9 cellular contexts compared by ENCODE assay signal in genomic region chr1:26378088-26378878, GRCh38. TPM values are rescaled to one million over a fixed set of nuclear protein-coding genes. Genes with fewer than 3 reads are reported as not detected.
DNase-seq lines count a peak whose midpoint lies in the region; ATAC-seq, FAIRE-seq and TF ChIP-seq lines count a peak whose summit lies in the region.
"Had no signal": no experiment of that assay in that cellular context is flagged by ENCODE, and none has a peak within 500 bp of the region (broad histone marks: within the 10 kb centered on the region; RNA-seq: fewer than 3 reads in every experiment).

No MANE protein-coding gene starts in this region.

- H3K36me3 ChIP-seq in adrenal gland (replicated peaks in 1 of 2) = no peaks in the 10 kb centered on the region
- H3K36me3 ChIP-seq in mesendoderm (ENCODE audit: control insufficient read depth, insufficient read depth, low read length) = no peaks in the 10 kb centered on the region

- H3K18ac ChIP-seq in mesendoderm (ENCODE audit: low read length) = no peak overlapping the region

- peak overlapping the region; percentile 83 for H2BK5ac ChIP-seq in mesendoderm (ENCODE audit: low read length)

- no peak overlapping the region for H2BK120ac ChIP-seq in mesendoderm (ENCODE audit: low read depth, low read length)

- no peaks in the 10 kb centered on the region for H3K79me1 ChIP-seq in mesendoderm (ENCODE audit: low read length)

- H3K4me3 Mint-ChIP-seq in T-helper 17 cell = peak overlapping the region; percentile 72
- H3K4me3 Mint-ChIP-seq in stimulated activated naive CD8-positive, alpha-beta T cell treated with anti-CD3 and anti-CD28 coated beads, Interleukin-15, Interleukin-2, amounts not matched to agents 100 ng/mL and 50 ng/mL, for 24 hours = peak overlapping the region; percentile 51

- 32 to 49% (median 40%) methylated on average over 4 to 5 of the region's 5 CpGs for WGBS in adrenal gland, 4 donors
- no CpG with 5 or more reads among the region's 5 CpGs for WGBS in mesendoderm (ENCODE audit: extremely low coverage, insufficient coverage, low lambda C conversion rate)

- H4K8ac ChIP-seq in mesendoderm (ENCODE audit: low read depth, low read length) = no peak overlapping the region

- H3K4ac ChIP-seq in mesendoderm (ENCODE audit: low read depth, low read length) = no peak overlapping the region

- H3K9me3 Mint-ChIP-seq in stimulated activated naive CD8-positive, alpha-beta T cell treated with anti-CD3 and anti-CD28 coated beads, Interleukin-15, Interleukin-2, amounts not matched to agents 100 ng/mL and 50 ng/mL, for 24 hours = peaks cover 5% of the 10 kb centered on the region

- peak overlapping the region; percentile 38 for H3K9ac ChIP-seq in mesendoderm (ENCODE audit: low read length)

- no peak overlapping the region for H3K23ac ChIP-seq in mesendoderm (ENCODE audit: low read length)

- no peak overlapping the region for H2AK5ac ChIP-seq in mesendoderm (ENCODE audit: low read length)

- H4K5ac ChIP-seq in mesendoderm (ENCODE audit: low read length) = no peak overlapping the region

- no peaks in the 10 kb centered on the region for H3K36me3 Mint-ChIP-seq in T-helper 17 cell (ENCODE audit: low read depth)
- no peaks in the 10 kb centered on the region for H3K36me3 Mint-ChIP-seq in stimulated activated naive CD8-positive, alpha-beta T cell treated with anti-CD3 and anti-CD28 coated beads, Interleukin-15, Interleukin-2, amounts not matched to agents 100 ng/mL and 50 ng/mL, for 24 hours (ENCODE audit: low read depth)

- peak overlapping the region; percentile 31 for H3K4me2 ChIP-seq in mesendoderm (ENCODE audit: low read length)

- FAIRE-seq in GM18507 (lab: Jason Lieb, UNC) = peak; percentile 92

- H3K56ac ChIP-seq in mesendoderm (ENCODE audit: low read length) = peak overlapping the region; percentile 80

- intact Hi-C loops in adrenal gland (cut with DNase I) = no loop called here

- H3K27me3 Mint-ChIP-seq in T-helper 17 cell = no peaks in the 10 kb centered on the region
- H3K27me3 Mint-ChIP-seq in stimulated activated naive CD8-positive, alpha-beta T cell treated with anti-CD3 and anti-CD28 coated beads, Interleukin-15, Interleukin-2, amounts not matched to agents 100 ng/mL and 50 ng/mL, for 24 hours = no peaks in the 10 kb centered on the region

- ATAC-seq in HG03159 (IDR thresholded peaks at IDR 0.05; ENCODE audit: unreplicated experiment) (peak; percentile 65), T-helper 17 cell (peak; percentile 95)
- ATAC-seq: body of pancreas had no signal

- H3K27me3 ChIP-seq in adrenal gland (peaks cover 3% of the 10 kb centered on the region), mesendoderm (ENCODE audit: insufficient read depth, low read length, poor library complexity) (no peaks in the 10 kb centered on the region)
- H3K27me3 ChIP-seq: body of pancreas had no signal

- H2BK15ac ChIP-seq in mesendoderm (replicated peaks; ENCODE audit: low read depth) = no peak overlapping the region

- no peak for TF ChIP-seq CTCF in adrenal gland (IDR thresholded peaks at IDR 0.05)

- H3K4me1 Mint-ChIP-seq in T-helper 17 cell = peaks cover 61% of the 10 kb centered on the region
- peaks cover 67% of the 10 kb centered on the region for H3K4me1 Mint-ChIP-seq in stimulated activated naive CD8-positive, alpha-beta T cell treated with anti-CD3 and anti-CD28 coated beads, Interleukin-15, Interleukin-2, amounts not matched to agents 100 ng/mL and 50 ng/mL, for 24 hours (ENCODE audit: low read depth)

- no peaks in the 10 kb centered on the region for H3K79me2 ChIP-seq in mesendoderm (ENCODE audit: control insufficient read depth, insufficient read depth, low read length)

- H3K4me1 ChIP-seq in adrenal gland (replicated peaks in 1 of 2) = no peaks in the 10 kb centered on the region
- peaks cover 20% of the 10 kb centered on the region for H3K4me1 ChIP-seq in mesendoderm (ENCODE audit: control insufficient read depth, low read depth, low read length)
- H3K4me1 ChIP-seq: body of pancreas had no signal

- TF ChIP-seq POLR2A in adrenal gland (IDR thresholded peaks at IDR 0.05) = no peak

- no peak overlapping the region for H3K4me3 ChIP-seq in adrenal gland
- H3K4me3 ChIP-seq in mesendoderm (ENCODE audit: low read length) = no peak overlapping the region
- H3K4me3 ChIP-seq: body of pancreas had no signal

- H3K27ac ChIP-seq in adrenal gland = peak overlapping the region in 1 of 5 donors; percentile 16
- no peak overlapping the region for H3K27ac ChIP-seq in mesendoderm (ENCODE audit: low read depth, low read length)
- H3K27ac ChIP-seq: body of pancreas had no signal

- H3K9me3 ChIP-seq in T-helper 17 cell (ENCODE audit: control insufficient read depth, low read length, poor library complexity, severe bottlenecking) (no peaks in the 10 kb centered on the region), adrenal gland (replicated peaks in 1 of 3) (no peaks in the 10 kb centered on the region)
- H3K9me3 ChIP-seq: body of pancreas had no signal

- H3K27ac Mint-ChIP-seq in T-helper 17 cell = peak overlapping the region; percentile 91
- H3K27ac Mint-ChIP-seq in stimulated activated naive CD8-positive, alpha-beta T cell treated with anti-CD3 and anti-CD28 coated beads, Interleukin-15, Interleukin-2, amounts not matched to agents 100 ng/mL and 50 ng/mL, for 24 hours = peak overlapping the region; percentile 78

- DNase-seq in GM18507 (ENCODE audit: extremely low spot score, insufficient read length, low read depth) (peak; percentile 83), T-helper 17 cell (peak; percentile 36 to 57 (median 54)), adrenal gland (peak in 5 of 7 donors; percentile 18 to 54 (median 45)), mesendoderm (peak; percentile 87), NCI-H1092 (lab: John Stamatoyannopoulos, UW) (no peak), mucosa of gallbladder (ENCODE audit: low spot score) (no peak)

RNA-seq across cellular contexts. Expression of gene ZNF683, which starts 5.7 kb away (rescaled TPM):
- total RNA-seq in T-helper 17 cell (not detected), adrenal gland (under 1 TPM in 1 of 8 donors, not detected in 7; 0.25 TPM), mucosa of gallbladder (2.9 TPM)
- under 1 TPM in 2 of 3 donors, not detected in 1; 0.20 to 0.24 TPM for polyA plus RNA-seq in adrenal gland
- polyA plus RNA-seq in mesendoderm (2013, experiment 1 of 2) = 1.4 TPM
- polyA plus RNA-seq in mesendoderm (2013, experiment 2 of 2) = 1.5 TPM
- total RNA-seq: body of pancreas had no signal

RNA-seq across cellular contexts. Expression of gene CRYBG2, which starts 24.4 kb away (rescaled TPM):
- total RNA-seq in T-helper 17 cell (1 to 10 TPM; 1.2 to 2.9 TPM), adrenal gland (not detected), mucosa of gallbladder (25.5 TPM)
- under 1 TPM in 2 of 3 donors, not detected in 1; 0.20 to 0.48 TPM for polyA plus RNA-seq in adrenal gland
- polyA plus RNA-seq in mesendoderm (2013, experiment 1 of 2) = 3.8 TPM
- polyA plus RNA-seq in mesendoderm (2013, experiment 2 of 2) = 4.4 TPM

RNA-seq across cellular contexts. Expression of gene LIN28A, which starts 32.3 kb away (rescaled TPM):
- total RNA-seq in T-helper 17 cell (not detected), adrenal gland (1 to 10 TPM in 1 of 8 donors, under 1 TPM in 2, not detected in 5; 0.23 to 1.2 (median 0.72) TPM), mucosa of gallbladder (1.4 TPM)
- polyA plus RNA-seq in adrenal gland = not detected
- polyA plus RNA-seq in mesendoderm (2013, experiment 1 of 2) = 665 TPM
- 652 TPM for polyA plus RNA-seq in mesendoderm (2013, experiment 2 of 2)
- total RNA-seq: body of pancreas had no signal

RNA-seq across cellular contexts. Expression of gene DHDDS, which starts 53.8 kb away (rescaled TPM):
- total RNA-seq in T-helper 17 cell (10 to 100 TPM; 32.4 to 38.8 TPM), adrenal gland (10 to 100 TPM; 33.2 to 64.9 (median 43.7) TPM), mucosa of gallbladder (42.3 TPM)
- 10 to 100 TPM; 24.0 to 77.2 (median 31.5) TPM for polyA plus RNA-seq in adrenal gland
- 26.4 TPM for polyA plus RNA-seq in mesendoderm (2013, experiment 1 of 2)
- 25.9 TPM for polyA plus RNA-seq in mesendoderm (2013, experiment 2 of 2)

Comparison
In these comparisons a context has a peak if more than half of its experiments do, and no peak if none do; other contexts are left out.
1. DNase-seq: peak in GM18507 (single experiment), T-helper 17 cell (3 of 3), adrenal gland (5 of 7) and mesendoderm (single experiment); none in NCI-H1092 (single experiment) and mucosa of gallbladder (single experiment).